8 cellular contexts compared by ENCODE assay signal in genomic region chr17:40318835-40319332, GRCh38. TPM values are rescaled to one million over a fixed set of nuclear protein-coding genes. Genes with fewer than 3 reads are reported as not detected.
A peak's percentile ranks its signal among the peaks of the same experiment; 100 is the strongest.
DNase-seq lines count a peak whose midpoint lies in the region; ATAC-seq and TF ChIP-seq lines count a peak whose summit lies in the region.

No MANE protein-coding gene starts in this region.

- H3K79me2 ChIP-seq in mammary epithelial cell (ENCODE audit: insufficient read depth, low read length), result peaks cover 59% of the 10 kb centered on the region

- dilution Hi-C loops in mammary epithelial cell (cut with HindIII; ENCODE audit: low sequenced_read_pairs), result loop anchor here (5.0 kb wide), 2 partner anchors 52 to 223 kb away; no protein-coding TSS in a partner anchor

- H3K9me3 ChIP-seq in mammary epithelial cell (replicated peaks; ENCODE audit: insufficient read depth, low read length), result no peaks in the 10 kb centered on the region
- no peaks in the 10 kb centered on the region for H3K9me3 ChIP-seq in mucosa of rectum (ENCODE audit: control insufficient read depth in 2 of 2, low read length in 2 of 2)

- peaks cover 1% of the 10 kb centered on the region for H3K36me3 Mint-ChIP-seq in IgD-negative memory B cell

- H3K4me1 Mint-ChIP-seq in IgD-negative memory B cell, result peaks cover 41 to 44% (median 43%) of the 10 kb centered on the region in 3 donors

- H3K27ac Mint-ChIP-seq in IgD-negative memory B cell, result peak overlapping the region; percentile 92 to 100 (median 99)

- H3K4me1 ChIP-seq in mammary epithelial cell (ENCODE audit: insufficient read depth, low read length), result peaks cover 75% of the 10 kb centered on the region
- H3K4me1 ChIP-seq in mucosa of rectum (ENCODE audit: control insufficient read depth in 2 of 2, insufficient read depth in 2 of 2, low read length in 2 of 2), result peaks cover 61 to 74% of the 10 kb centered on the region in 2 donors

- intact Hi-C loops in mammary epithelial cell (cut with micrococcal nuclease), result loop anchor here (2.0 to 10.0 kb wide), 2 partner anchors 16 to 294 kb away; no protein-coding TSS in a partner anchor

- DNase-seq in AG04449 (ENCODE audit: low read depth, low spot score) (no peak), mammary epithelial cell (no peak), HPDE6-E6E7 (ENCODE audit: extremely low spot score) (no peak), NCI-H1694 treated with DMSO at 0.1 percent for 48 hours (lab: John Stamatoyannopoulos, UW) (no peak)

- in situ Hi-C loops in mammary epithelial cell (cut with MboI; ENCODE audit: low sequenced_read_pairs in 2 of 2), result no loop called here

- no peaks in the 10 kb centered on the region for H4K20me1 ChIP-seq in mammary epithelial cell (ENCODE audit: insufficient read depth, low read length)

- H3K27me3 ChIP-seq in mammary epithelial cell (ENCODE audit: insufficient read depth, low read length) (no peaks in the 10 kb centered on the region), mucosa of rectum (ENCODE audit: control insufficient read depth in 2 of 2, insufficient read depth in 2 of 2, low read length in 2 of 2) (no peaks in the 10 kb centered on the region)

- WGBS in mammary epithelial cell (ENCODE audit: low coverage, missing lambda C conversion rate), result 2% methylated on average over 11 of the region's 13 CpGs

- H3K36me3 ChIP-seq in mammary epithelial cell (ENCODE audit: insufficient read depth, low read length) (no peaks in the 10 kb centered on the region), mucosa of rectum (ENCODE audit: control insufficient read depth in 2 of 2, insufficient read depth in 2 of 2, low read length in 2 of 2) (no peaks in the 10 kb centered on the region)

- H3K27ac ChIP-seq in mammary epithelial cell (ENCODE audit: insufficient read depth, low read depth, low read length) (peak overlapping the region; percentile 73), mucosa of rectum (ENCODE audit: low read depth in 2 of 2, low read length in 2 of 2) (peak overlapping the region; percentile 70 to 86)

- H3K9ac ChIP-seq in mammary epithelial cell (ENCODE audit: insufficient read depth, low read length) (peak overlapping the region; percentile 89), mucosa of rectum (ENCODE audit: low read depth in 1 of 2, low read length in 2 of 2) (peak overlapping the region; percentile 80 to 81)

- H3K4me3 ChIP-seq in AG04449 (ENCODE audit: low read depth, low read length) (peak overlapping the region; percentile 92), mammary epithelial cell (replicated peaks in 1 of 3; ENCODE audit: insufficient read depth in 1 of 3, low read depth in 2 of 3, low read length in 3 of 3) (peak overlapping the region; percentile 76 to 81 (median 77)), mucosa of rectum (ENCODE audit: low read length in 2 of 2) (peak overlapping the region; percentile 80 to 84)

- peak overlapping the region; percentile 95 to 97 (median 95) for H3K4me3 Mint-ChIP-seq in IgD-negative memory B cell

- H2AFZ ChIP-seq in mammary epithelial cell (ENCODE audit: low read depth, low read length), result no peak overlapping the region

- no TSS peak for BruUV-seq in mammary epithelial cell (replicated peaks; lab: Mats Ljungman, UMichigan)

- POLR2A ChIA-PET in AG04449 (lab: Yijun Ruan, JAX), result interaction anchor here (0.7 to 1.6 kb wide), 3 partner anchors 11 to 27 kb away, joined by 3 to 8 read pairs (median 4); no protein-coding TSS in a partner anchor

- CTCF ChIA-PET in AG04449 (lab: Yijun Ruan, JAX) (interaction anchor here (0.9 to 3.8 kb wide), 8 partner anchors 12 to 242 kb away, joined by 3 to 22 read pairs (median 4); no protein-coding TSS in a partner anchor), mammary epithelial cell (lab: Charles Lee; ENCODE audit: low non-redundant PET) (no interaction called here)

- TF ChIP-seq CTCF in AG04449 (IDR thresholded peaks at IDR 0.05; ENCODE audit: insufficient read depth, low read length, missing control alignments) (no peak), mammary epithelial cell (conservative IDR thresholded peaks at IDR 0.05 in 1 of 2, IDR thresholded peaks at IDR 0.05 in 1 of 2; ENCODE audit: extremely low read depth in 1 of 2, insufficient read depth in 1 of 2, low read depth in 1 of 2, low read length in 2 of 2) (peak in 1 of 2 donors; percentile 2)

- no peak for ATAC-seq in GM21786 (IDR thresholded peaks at IDR 0.05; ENCODE audit: unreplicated experiment)
- ATAC-seq in GM18511 (IDR thresholded peaks at IDR 0.05; ENCODE audit: unreplicated experiment), result no peak

- peaks cover 6% of the 10 kb centered on the region for H3K27me3 Mint-ChIP-seq in IgD-negative memory B cell

- H3K9me3 Mint-ChIP-seq in IgD-negative memory B cell, result peaks cover 0 to 2% (median 0%) of the 10 kb centered on the region in 3 donors

- peak overlapping the region; percentile 94 for H3K4me2 ChIP-seq in mammary epithelial cell (ENCODE audit: insufficient read depth, low read depth, low read length)

RNA-seq across cellular contexts. Expression of gene RARA, which starts 9.9 kb away (rescaled TPM):
- polyA plus RNA-seq in IgD-negative memory B cell, result 13.7 TPM
- total RNA-seq in mammary epithelial cell, result 10 to 100 TPM; 12.7 to 26.6 TPM
- polyA plus RNA-seq in mammary epithelial cell, result 6.9 TPM
- polyA minus RNA-seq in mammary epithelial cell, result 18.5 TPM

RNA-seq across cellular contexts. Expression of gene CDC6, which starts 31.2 kb away (rescaled TPM):
- polyA plus RNA-seq in IgD-negative memory B cell (0.93 TPM), mammary epithelial cell (53.9 TPM)
- 10 to 100 TPM in 1 of 2 donors, 1 to 10 TPM in 1; 5.2 to 61.8 TPM for total RNA-seq in mammary epithelial cell
- 22.7 TPM for polyA minus RNA-seq in mammary epithelial cell

RNA-seq across cellular contexts. Expression of gene GJD3, which starts 45.7 kb away (rescaled TPM):
- polyA plus RNA-seq in IgD-negative memory B cell (not detected), mammary epithelial cell (not detected)
- under 1 TPM in 1 of 2 donors, not detected in 1; 0.67 TPM for total RNA-seq in mammary epithelial cell
- 0.57 TPM for polyA minus RNA-seq in mammary epithelial cell

Comparison
In these comparisons a context has a peak if more than half of its experiments do, and no peak if none do; other contexts are left out.
1. RNA of gene CDC6, which starts 31.2 kb away (polyA plus RNA-seq): 53.9 TPM in mammary epithelial cell (single experiment); 0.93 TPM in IgD-negative memory B cell (single experiment); every median in the first group is over 10 times any median in the second.
2. Peak in every context shown above with its lines, with median percentiles within 50 percentile points of each other: H3K4me3 ChIP-seq.